8 cellular contexts compared by ENCODE assay signal in the genomic region with DNA sequence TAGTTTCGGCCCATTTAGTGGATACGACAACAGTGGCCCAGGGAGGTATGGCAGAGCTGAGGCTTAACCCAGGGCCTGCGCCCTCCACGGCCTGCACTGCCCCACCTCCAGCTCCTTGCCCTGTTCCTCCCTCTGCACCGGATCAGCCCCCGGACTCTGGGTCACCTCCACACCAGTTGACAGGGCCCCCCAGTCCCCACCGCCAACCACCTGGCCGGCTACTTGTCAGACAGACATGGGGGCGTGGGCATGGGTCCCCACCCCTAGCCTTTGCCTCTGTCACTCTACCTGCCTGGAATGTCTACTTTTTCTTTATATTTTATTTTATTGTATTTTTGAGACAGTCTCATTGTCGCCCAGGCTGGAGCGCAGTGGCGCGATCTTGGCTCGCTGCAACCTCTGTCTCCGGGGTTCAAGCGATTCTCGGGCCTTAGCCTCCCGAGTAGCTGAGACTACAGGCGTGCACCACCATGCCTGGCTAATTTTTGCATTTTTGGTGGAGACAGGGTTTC. TPM values are rescaled to one million over a fixed set of nuclear protein-coding genes. Genes with fewer than 3 reads are reported as not detected.
DNase-seq lines count a peak whose midpoint lies in the region; ATAC-seq lines count a peak whose summit lies in the region.

No MANE protein-coding gene starts in this region.

- H3K9me3 ChIP-seq in HUES6 (ENCODE audit: control insufficient read depth, insufficient read depth, low read depth, low read length), result no peaks in the 10 kb centered on the region

- peaks cover 18 to 29% (median 23%) of the 10 kb centered on the region in 3 donors for H3K27me3 Mint-ChIP-seq in immature natural killer cell (ENCODE audit: low read depth in 3 of 3)
- H3K27me3 Mint-ChIP-seq in stimulated activated memory B cell treated with anti-CD40 and anti-IgM and Interleukin-4, amounts not matched to agents 10 μg/mL and 1 μg/mL and 100 μg/mL, for 72 hours, result no peaks in the 10 kb centered on the region

- peak overlapping the region; percentile 100 for H3K9ac ChIP-seq in HUES6 (ENCODE audit: low read length)

- H3K27ac ChIP-seq in HUES6 (ENCODE audit: low read depth, low read length) (peak overlapping the region; percentile 96; the same call in 1 of the 2 replicates), angular gyrus (ENCODE audit: low read depth, low read length) (peak overlapping the region; percentile 22)

- H3K4me3 Mint-ChIP-seq in immature natural killer cell, result peak overlapping the region; percentile 89 to 93 (median 93)
- H3K4me3 Mint-ChIP-seq in stimulated activated memory B cell treated with anti-CD40 and anti-IgM and Interleukin-4, amounts not matched to agents 10 μg/mL and 1 μg/mL and 100 μg/mL, for 72 hours, result peak overlapping the region; percentile 93

- peaks cover 0 to 3% (median 0%) of the 10 kb centered on the region in 6 donors for H3K9me3 Mint-ChIP-seq in immature natural killer cell
- no peaks in the 10 kb centered on the region for H3K9me3 Mint-ChIP-seq in stimulated activated memory B cell treated with anti-CD40 and anti-IgM and Interleukin-4, amounts not matched to agents 10 μg/mL and 1 μg/mL and 100 μg/mL, for 72 hours

- ATAC-seq in stimulated activated memory B cell treated with anti-CD40 and anti-IgM and Interleukin-4, amounts not matched to agents 10 μg/mL and 1 μg/mL and 100 μg/mL, for 72 hours, result no peak
- ATAC-seq in GM21528 (IDR thresholded peaks at IDR 0.05; ENCODE audit: low FRiP score, unreplicated experiment), result no peak
- no peak for ATAC-seq in activated CD4-positive, CD25-positive, alpha-beta regulatory T cell treated with anti-CD3 and anti-CD28 coated beads, Interleukin-2, amount 50 U/mL, for 24 hours

- peaks cover 43 to 51% of the 10 kb centered on the region in 2 donors for H3K4me1 Mint-ChIP-seq in immature natural killer cell
- H3K4me1 Mint-ChIP-seq in stimulated activated memory B cell treated with anti-CD40 and anti-IgM and Interleukin-4, amounts not matched to agents 10 μg/mL and 1 μg/mL and 100 μg/mL, for 72 hours, result peaks cover 58% of the 10 kb centered on the region

- H3K4me1 ChIP-seq in HUES6 (ENCODE audit: control insufficient read depth, insufficient read depth, low read length), result peaks cover 40% of the 10 kb centered on the region

- H3K27me3 ChIP-seq in HUES6 (ENCODE audit: control insufficient read depth, insufficient read depth, low read length), result peaks cover 26% of the 10 kb centered on the region

- DNase-seq in immature natural killer cell (no peak), NK-92 (lab: John Stamatoyannopoulos, UW; ENCODE audit: unreplicated experiment) (no peak)
- DNase-seq in activated naive CD4-positive, alpha-beta T cell (lab: John Stamatoyannopoulos, UW), result no peak

- peak overlapping the region; percentile 90 for H3K4me3 ChIP-seq in HUES6 (ENCODE audit: low read depth, low read length)

- peaks cover 13 to 15% (median 15%) of the 10 kb centered on the region in 3 donors for H3K36me3 Mint-ChIP-seq in immature natural killer cell
- peaks cover 31% of the 10 kb centered on the region for H3K36me3 Mint-ChIP-seq in stimulated activated memory B cell treated with anti-CD40 and anti-IgM and Interleukin-4, amounts not matched to agents 10 μg/mL and 1 μg/mL and 100 μg/mL, for 72 hours

- peaks cover 17% of the 10 kb centered on the region for H3K36me3 ChIP-seq in HUES6 (ENCODE audit: control insufficient read depth, insufficient read depth, low read length)

- peak overlapping the region; percentile 84 to 96 (median 90) for H3K27ac Mint-ChIP-seq in immature natural killer cell
- peak overlapping the region; percentile 92 for H3K27ac Mint-ChIP-seq in stimulated activated memory B cell treated with anti-CD40 and anti-IgM and Interleukin-4, amounts not matched to agents 10 μg/mL and 1 μg/mL and 100 μg/mL, for 72 hours

RNA-seq across cellular contexts. Expression of gene ACTG1, which starts 3.0 kb away (rescaled TPM):
- polyA plus RNA-seq in immature natural killer cell, result 1,000 to 10,000 TPM; 1,637 to 3,074 (median 2,788) TPM

RNA-seq across cellular contexts. Expression of gene FSCN2, which starts 12.6 kb away (rescaled TPM):
- under 1 TPM in 1 of 3 donors, not detected in 2; 0.23 TPM for polyA plus RNA-seq in immature natural killer cell

RNA-seq across cellular contexts. Expression of gene FAAP100, which starts 36.6 kb away (rescaled TPM):
- 10 to 100 TPM; 11.4 to 25.0 (median 14.5) TPM for polyA plus RNA-seq in immature natural killer cell
